ENCODE assay signal across 26 cellular contexts in the genomic region with DNA sequence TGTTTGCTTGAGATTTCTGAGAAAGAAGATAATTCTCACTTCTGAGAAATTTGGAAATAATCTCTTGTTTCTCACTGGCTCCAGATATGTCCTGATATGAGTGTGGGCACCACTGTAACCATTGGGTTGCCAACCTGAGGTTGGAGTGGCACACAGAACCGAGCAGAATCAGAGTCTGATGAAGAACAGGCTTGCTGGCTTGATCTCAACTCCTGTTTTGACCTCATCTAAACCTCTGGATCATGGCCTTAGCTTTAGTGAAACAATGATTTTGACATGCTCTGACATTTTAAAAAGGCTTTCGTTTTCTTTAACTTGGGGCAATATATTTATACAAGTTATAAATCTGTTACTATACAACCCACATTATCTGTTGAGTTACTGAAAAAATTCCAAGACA.
"Had no signal": no experiment of that assay in that cellular context is flagged by ENCODE, and none has a peak within 500 bp of the region (broad histone marks: within the 10 kb centered on the region; RNA-seq: fewer than 3 reads in every experiment).

No MANE protein-coding gene starts in this region.

- H3K36me3 ChIP-seq: stomach, suprapubic skin, thoracic aorta, thyroid gland, tibial artery, tibial nerve, transverse colon, upper lobe of left lung, upper lobe of right lung, uterus, vagina had no signal

- H3K4me1 ChIP-seq: testis, thyroid gland, tibial artery, tibial nerve, transverse colon, upper lobe of left lung, upper lobe of right lung, uterus had no signal

- H3K27me3 ChIP-seq: stomach, suprapubic skin, testis, thyroid gland, tibial artery, tibial nerve, transverse colon, upper lobe of left lung, upper lobe of right lung, uterus, vagina had no signal

- ATAC-seq: stimulated activated effector memory CD8-positive, alpha-beta T cell treated with anti-CD3 and anti-CD28 coated beads, Interleukin-12 subunit alpha, Interleukin-12 subunit beta, amount 100 ng/mL, for 72 hours; stimulated activated memory B cell treated with anti-CD40 and anti-IgM and Interleukin-4, amounts not matched to agents 10 μg/mL and 1 μg/mL and 100 μg/mL, for 72 hours; stimulated activated naive B cell treated with anti-CD40 and anti-IgM and Interleukin-4, amounts not matched to agents 10 μg/mL and 1 μg/mL and 100 μg/mL, for 72 hours; stimulated activated naive CD8-positive, alpha-beta T cell treated with anti-CD3 and anti-CD28 coated beads, Interleukin-15, amount 100 ng/mL, for 72 hours; stimulated activated naive CD8-positive, alpha-beta T cell treated with anti-CD3 and anti-CD28 coated beads, Interleukin-15, Interleukin-2, amounts not matched to agents 100 U/mL and 50 U/mL, for 24 hours; upper lobe of right lung had no signal

- H3K27ac ChIP-seq: stomach, suprapubic skin, testis, thoracic aorta, thyroid gland, tibial artery, tibial nerve, transverse colon, upper lobe of left lung, upper lobe of right lung, uterus, vagina had no signal

- H3K9me3 ChIP-seq: stomach, suprapubic skin, testis, thoracic aorta, thyroid gland, tibial artery, tibial nerve, transverse colon, upper lobe of left lung, upper lobe of right lung, uterus, vagina had no signal

- DNase-seq: stimulated activated CD4-positive, alpha-beta T cell treated with anti-CD3 and anti-CD28 coated beads, Interleukin-2, amount 100 ng/mL, for 48 hours; stimulated activated CD4-positive, alpha-beta T cell treated with anti-CD3 and anti-CD28 coated beads, Interleukin-4, amount 100 ng/mL, for 1 hour; stimulated activated CD4-positive, alpha-beta T cell treated with anti-CD3 and anti-CD28 coated beads, Interleukin-4, amount 100 ng/mL, for 24 hours; stimulated activated CD4-positive, alpha-beta T cell treated with anti-CD3 and anti-CD28 coated beads, Interleukin-4, amount 100 ng/mL, for 4 hours; stimulated activated CD8-positive, alpha-beta memory T cell treated with anti-CD3 and anti-CD28 coated beads, Interleukin-4, amount 100 ng/mL, for 48 hours; stimulated activated naive B cell treated with anti-CD40 and anti-IgM and Interleukin-4, amounts not matched to agents 10 μg/mL and 1 μg/mL and 100 μg/mL, for 72 hours; stimulated activated naive CD4-positive, alpha-beta T cell; stimulated activated naive CD4-positive, alpha-beta T cell treated with Interleukin-2 at 50 U/mL for 16 hours; stimulated activated naive CD8-positive, alpha-beta T cell treated with anti-CD3 and anti-CD28 coated beads, Interleukin-15, amount 100 ng/mL, for 72 hours; stimulated activated naive CD8-positive, alpha-beta T cell treated with anti-CD3 and anti-CD28 coated beads, Interleukin-15, Interleukin-2, amounts not matched to agents 100 U/mL and 50 U/mL, for 24 hours; stomach; substantia nigra; testis; thyroid gland; tibial artery; transverse colon; trophoblast cell; upper lobe of left lung; upper lobe of right lung; uterus had no signal

- H3K4me3 ChIP-seq: stomach, suprapubic skin, testis, thoracic aorta, thyroid gland, tibial artery, tibial nerve, transverse colon, upper lobe of left lung, upper lobe of right lung, uterus, vagina had no signal
